ENCODE assay signal across 22 cellular contexts in the genomic region with DNA sequence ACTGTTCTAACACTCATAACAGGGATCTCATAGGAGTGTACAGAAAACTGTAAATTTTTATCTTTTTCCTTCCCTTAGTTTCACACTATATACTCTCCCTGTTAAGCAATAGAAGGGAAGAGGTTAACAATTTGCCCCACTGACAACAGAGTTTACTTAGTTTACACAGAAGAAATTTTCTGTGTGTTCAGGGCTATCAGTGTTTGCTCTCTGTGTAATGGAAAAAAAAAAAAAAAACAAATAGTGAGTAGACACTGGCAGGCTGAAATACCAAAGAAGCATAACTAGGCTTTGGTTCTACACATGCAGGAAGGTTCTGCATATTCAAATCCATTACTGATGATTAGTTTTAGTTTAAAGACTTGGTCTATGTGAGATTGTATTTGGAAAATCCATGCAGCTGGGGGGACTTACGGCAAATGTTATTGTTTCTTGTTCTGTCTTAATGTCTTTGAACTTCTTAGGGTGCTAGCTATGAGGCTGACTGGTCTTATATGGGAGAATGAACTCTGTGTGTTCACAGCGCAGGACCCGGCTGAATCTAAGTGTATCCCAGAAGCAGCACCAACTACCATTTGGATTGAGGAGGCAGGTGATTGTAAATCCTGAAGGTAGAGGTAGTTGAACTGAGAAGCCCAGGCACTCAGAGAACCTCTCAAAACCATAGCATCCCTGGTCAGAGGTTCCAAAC.
DNase-seq lines count a peak whose midpoint lies in the region; ATAC-seq, FAIRE-seq and TF ChIP-seq lines count a peak whose summit lies in the region.
"Had no signal": no experiment of that assay in that cellular context is flagged by ENCODE, and none has a peak within 500 bp of the region (broad histone marks: within the 10 kb centered on the region; RNA-seq: fewer than 3 reads in every experiment).

No MANE protein-coding gene starts in this region.

- intact Hi-C loops in mucosa of descending colon (cut with DNase I, micrococcal nuclease): no loop called here

- H3K4me3 ChIP-seq in A549 (0 out of 3 replicates have a peak overlapping the region, but pooled peaks have one; percentile 9), endocrine pancreas (ENCODE audit: control insufficient read depth, insufficient read depth, low read length) (peak overlapping the region; percentile 37), mucosa of descending colon (no peak overlapping the region)
- H3K4me3 ChIP-seq: adrenal gland had no signal

- H3K4me1 ChIP-seq in A549 (peaks cover 27% of the 10 kb centered on the region), endocrine pancreas (ENCODE audit: control insufficient read depth, insufficient read depth, low read length) (peaks cover 33% of the 10 kb centered on the region), mucosa of descending colon (ENCODE audit: low read depth) (no peaks in the 10 kb centered on the region)
- H3K4me1 ChIP-seq: adrenal gland had no signal

- no peak for TF ChIP-seq POLR2A in A549 (IDR thresholded peaks at IDR 0.05; ENCODE audit: low read length)

- no peak for TF ChIP-seq RAD21 in A549 (conservative IDR thresholded peaks at IDR 0.05 in 1 of 2, IDR thresholded peaks at IDR 0.05 in 1 of 2)

- H3K9ac ChIP-seq in endocrine pancreas (ENCODE audit: control insufficient read depth, insufficient read depth, low read length): no peak overlapping the region

- TF ChIP-seq CTCF in A549 (IDR thresholded peaks at IDR 0.05) (no peak), mucosa of descending colon (IDR thresholded peaks at IDR 0.05) (no peak)

- CTCF ChIA-PET in A549 (lab: Yijun Ruan, JAX): no interaction called here

- POLR2A ChIA-PET in A549 (lab: Yijun Ruan, JAX): interaction anchor here (0.6 kb wide), 1 partner anchor 9 kb away, joined by 3 read pairs; no protein-coding TSS in a partner anchor

- peak overlapping the region; percentile 58 to 60 for H3K27ac ChIP-seq in A549
- H3K27ac ChIP-seq: adrenal gland had no signal

- no peak for TF ChIP-seq EP300 in A549 (IDR thresholded peaks at IDR 0.05)

- DNase-seq in A549 (ENCODE audit: low read depth in 1 of 2, low spot score in 1 of 2) (peak in 1 of 2 experiments; percentile 49), HuH-7.5 (ENCODE audit: low spot score) (peak; percentile 15), mucosa of descending colon (no peak), D341Med (ENCODE audit: low spot score) (no peak), KBM-7 (no peak)
- DNase-seq in stimulated activated CD4-positive, alpha-beta T cell treated with anti-CD3 and anti-CD28 coated beads, Interleukin-2, amount 100 ng/mL, for 48 hours: no peak
- DNase-seq: activated CD4-positive, alpha-beta T cell treated with anti-CD3 and anti-CD28 coated beads, Interleukin-2, amount 50 U/mL, for 1 hour; activated CD8-positive, alpha-beta memory T cell treated with anti-CD3 and anti-CD28 coated beads, Interleukin-2, amount 50 U/mL, for 48 hours; activated effector memory CD4-positive, alpha-beta T cell treated with anti-CD3 and anti-CD28 coated beads, Interleukin-2, amount 50 U/mL, for 16 hours; adrenal gland; CD4-positive, alpha-beta T cell; DND-41; foreskin melanocyte; Karpas-422; NCI-H1092 treated with DMSO at 0.1 percent for 48 hours; NCI-H2081; NCI-H446; SHP77; stimulated activated CD4-positive, alpha-beta T cell treated with anti-CD3 and anti-CD28 coated beads, Interleukin-4, amount 100 ng/mL, for 4 hours; T-cell had no signal

- H3K9me3 ChIP-seq in A549: no peaks in the 10 kb centered on the region
- H3K9me3 ChIP-seq in endocrine pancreas (ENCODE audit: control insufficient read depth, low read length): no peaks in the 10 kb centered on the region
- no peaks in the 10 kb centered on the region for H3K9me3 ChIP-seq in mucosa of descending colon
- H3K9me3 ChIP-seq: adrenal gland had no signal

- H3K36me3 ChIP-seq in endocrine pancreas (ENCODE audit: control insufficient read depth, insufficient read depth, low read length) (no peaks in the 10 kb centered on the region), mucosa of descending colon (ENCODE audit: low read depth) (no peaks in the 10 kb centered on the region)
- H3K36me3 ChIP-seq: adrenal gland had no signal

- no peaks in the 10 kb centered on the region for H3K27me3 ChIP-seq in endocrine pancreas (ENCODE audit: control insufficient read depth, insufficient read depth, low read length)
- H3K27me3 ChIP-seq: adrenal gland had no signal

- H3K4me2 ChIP-seq in A549: peak overlapping the region; percentile 73

- peak; percentile 66 to 92; a peak in 5 of 6 replicates for ATAC-seq in A549
- peak; percentile 15 for ATAC-seq in mucosa of descending colon
- ATAC-seq in HG02885 (IDR thresholded peaks at IDR 0.05; ENCODE audit: poor library complexity, unreplicated experiment): no peak
- ATAC-seq: T-cell had no signal

- WGBS in A549 (ENCODE audit: missing lambda C conversion rate): 44% methylated on average over 3 of the region's 3 CpGs

- in situ Hi-C loops in KBM-7 (cut with MboI; ENCODE audit: low pct_unique_long_range_greater_than_20kb, low sequenced_read_pairs): no loop called here

- FAIRE-seq in A549 (lab: Jason Lieb, UNC): no peak

TF ChIP-seq in A549, 52 proteins besides CTCF, POLR2A, EP300 and RAD21:
- TF ChIP-seq FOSL2 (IDR thresholded peaks at IDR 0.05) (no peak), FOSL2 (CRISPR knock-in tag; IDR thresholded peaks at IDR 0.05) (peak; percentile 45; the same call in 1 of the 2 replicates), E2F6 (IDR thresholded peaks at IDR 0.05; ENCODE audit: borderline replicate concordance, low read depth) (no peak), GATA3 (IDR thresholded peaks at IDR 0.05; ENCODE audit: borderline replicate concordance) (peak; percentile 81), PHF8 (IDR thresholded peaks at IDR 0.05; ENCODE audit: borderline replicate concordance, low read depth) (no peak), CEBPB (IDR thresholded peaks at IDR 0.05) (peak; percentile 63 to 79), ATOH8 (CRISPR knock-in tag; IDR thresholded peaks at IDR 0.05; ENCODE audit: low read depth) (no peak)
- TF ChIP-seq, protein P1, sequence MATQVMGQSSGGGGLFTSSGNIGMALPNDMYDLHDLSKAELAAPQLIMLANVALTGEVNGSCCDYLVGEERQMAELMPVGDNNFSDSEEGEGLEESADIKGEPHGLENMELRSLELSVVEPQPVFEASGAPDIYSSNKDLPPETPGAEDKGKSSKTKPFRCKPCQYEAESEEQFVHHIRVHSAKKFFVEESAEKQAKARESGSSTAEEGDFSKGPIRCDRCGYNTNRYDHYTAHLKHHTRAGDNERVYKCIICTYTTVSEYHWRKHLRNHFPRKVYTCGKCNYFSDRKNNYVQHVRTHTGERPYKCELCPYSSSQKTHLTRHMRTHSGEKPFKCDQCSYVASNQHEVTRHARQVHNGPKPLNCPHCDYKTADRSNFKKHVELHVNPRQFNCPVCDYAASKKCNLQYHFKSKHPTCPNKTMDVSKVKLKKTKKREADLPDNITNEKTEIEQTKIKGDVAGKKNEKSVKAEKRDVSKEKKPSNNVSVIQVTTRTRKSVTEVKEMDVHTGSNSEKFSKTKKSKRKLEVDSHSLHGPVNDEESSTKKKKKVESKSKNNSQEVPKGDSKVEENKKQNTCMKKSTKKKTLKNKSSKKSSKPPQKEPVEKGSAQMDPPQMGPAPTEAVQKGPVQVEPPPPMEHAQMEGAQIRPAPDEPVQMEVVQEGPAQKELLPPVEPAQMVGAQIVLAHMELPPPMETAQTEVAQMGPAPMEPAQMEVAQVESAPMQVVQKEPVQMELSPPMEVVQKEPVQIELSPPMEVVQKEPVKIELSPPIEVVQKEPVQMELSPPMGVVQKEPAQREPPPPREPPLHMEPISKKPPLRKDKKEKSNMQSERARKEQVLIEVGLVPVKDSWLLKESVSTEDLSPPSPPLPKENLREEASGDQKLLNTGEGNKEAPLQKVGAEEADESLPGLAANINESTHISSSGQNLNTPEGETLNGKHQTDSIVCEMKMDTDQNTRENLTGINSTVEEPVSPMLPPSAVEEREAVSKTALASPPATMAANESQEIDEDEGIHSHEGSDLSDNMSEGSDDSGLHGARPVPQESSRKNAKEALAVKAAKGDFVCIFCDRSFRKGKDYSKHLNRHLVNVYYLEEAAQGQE (IDR thresholded peaks at IDR 0.05): no peak
